ENCODE assay signal across 9 cellular contexts in genomic region chr14:22314183-22314820, GRCh38.
DNase-seq lines count a peak whose midpoint lies in the region; ATAC-seq and TF ChIP-seq lines count a peak whose summit lies in the region.
"Had no signal": no experiment of that assay in that cellular context is flagged by ENCODE, and none has a peak within 500 bp of the region (broad histone marks: within the 10 kb centered on the region; RNA-seq: fewer than 3 reads in every experiment).

No MANE protein-coding gene starts in this region.

- no peaks in the 10 kb centered on the region for H3K27me3 ChIP-seq in H9 (ENCODE audit: insufficient read depth, low read length)

- no peaks in the 10 kb centered on the region for H3K79me1 ChIP-seq in H9 (ENCODE audit: insufficient read depth, low read depth, low read length, poor library complexity, severe bottlenecking)

- no peak overlapping the region for H3K14ac ChIP-seq in H9 (ENCODE audit: insufficient read depth, low read length)

- intact Hi-C loops in activated CD4-positive, alpha-beta memory T cell treated with anti-CD3 and anti-CD28 coated beads for 36 hours (cut with micrococcal nuclease), result loop anchor here (10.0 kb wide), 1 partner anchor 180 kb away; no protein-coding TSS in a partner anchor
- intact Hi-C loops in Right ventricle myocardium superior (cut with DNase I), result no loop called here

- no peak overlapping the region for H2BK12ac ChIP-seq in H9 (ENCODE audit: insufficient read length, low read depth, low read length)

- no peaks in the 10 kb centered on the region for H3K27me3 Mint-ChIP-seq in activated CD4-positive, alpha-beta T cell treated with anti-CD3 and anti-CD28 coated beads, Interleukin-2, amount 10 ng/mL, durations not matched to agents 7 days and 5 days
- no peaks in the 10 kb centered on the region for H3K27me3 Mint-ChIP-seq in H9 (ENCODE audit: low read depth)
- H3K27me3 Mint-ChIP-seq in activated CD4-positive, alpha-beta memory T cell treated with anti-CD3 and anti-CD28 coated beads for 36 hours, result no peaks in the 10 kb centered on the region

- ATAC-seq in Right ventricle myocardium superior (ENCODE audit: poor library complexity), result peak; percentile 81

- DNase-seq in activated CD4-positive, alpha-beta T cell treated with anti-CD3 and anti-CD28 coated beads, Interleukin-2, amount 10 ng/mL, durations not matched to agents 7 days and 5 days, result peak; percentile 11
- DNase-seq in activated CD4-positive, alpha-beta T cell treated with anti-CD3 and anti-CD28 coated beads, Interleukin-2, amount 50 U/mL, for 48 hours, result no peak
- DNase-seq in H9 (peak; percentile 36), NCI-H1105 treated with DMSO at 0.1 percent for 48 hours (lab: John Stamatoyannopoulos, UW) (peak; percentile 35), Right ventricle myocardium superior (no peak), renal cortical epithelial cell (ENCODE audit: low read depth) (peak; percentile 61)
- DNase-seq in activated CD4-positive, alpha-beta memory T cell treated with anti-CD3 and anti-CD28 coated beads for 36 hours, result no peak
- DNase-seq in stimulated activated CD4-positive, alpha-beta T cell treated with anti-CD3 and anti-CD28 coated beads, Interleukin-4, amount 100 ng/mL, for 1 hour, result no peak

- H3K27ac ChIP-seq in H9 (ENCODE audit: insufficient read length, low read depth, low read length), result no peak overlapping the region
- H3K27ac ChIP-seq: epithelial cell of prostate had no signal

- no peaks in the 10 kb centered on the region for H3K9me3 ChIP-seq in H9 (ENCODE audit: control insufficient read depth, low read depth, low read length)

- H3K18ac ChIP-seq in H9 (ENCODE audit: insufficient read length, low read depth, low read length), result no peak overlapping the region

- no peak overlapping the region for H3K23ac ChIP-seq in H9 (ENCODE audit: insufficient read length, low read depth, low read length)

- no peak overlapping the region for H3K56ac ChIP-seq in H9 (ENCODE audit: insufficient read length, low read depth, low read length)

- H3K4me2 ChIP-seq in H9 (ENCODE audit: insufficient read depth, insufficient read length, low read length), result no peak overlapping the region

- no peak overlapping the region for H3T11ph ChIP-seq in H9 (ENCODE audit: low read length)

- peak overlapping the region; percentile 78 for H3K27ac Mint-ChIP-seq in activated CD4-positive, alpha-beta T cell treated with anti-CD3 and anti-CD28 coated beads, Interleukin-2, amount 10 ng/mL, durations not matched to agents 7 days and 5 days
- no peak overlapping the region for H3K27ac Mint-ChIP-seq in H9
- peak overlapping the region; percentile 77 for H3K27ac Mint-ChIP-seq in activated CD4-positive, alpha-beta memory T cell treated with anti-CD3 and anti-CD28 coated beads for 36 hours

- H4K91ac ChIP-seq in H9 (ENCODE audit: insufficient read length, low read depth, low read length), result no peak overlapping the region

- no peaks in the 10 kb centered on the region for H4K20me1 ChIP-seq in H9 (ENCODE audit: control insufficient read depth, insufficient read depth, insufficient read length)

- no peak overlapping the region for H2AK5ac ChIP-seq in H9 (ENCODE audit: insufficient read length, low read length)

- H4K5ac ChIP-seq in H9 (ENCODE audit: insufficient read length, low read depth, low read length), result no peak overlapping the region

- H3K79me2 ChIP-seq in H9 (ENCODE audit: insufficient read depth, low read length), result no peaks in the 10 kb centered on the region

- no peaks in the 10 kb centered on the region for H3K36me3 Mint-ChIP-seq in activated CD4-positive, alpha-beta T cell treated with anti-CD3 and anti-CD28 coated beads, Interleukin-2, amount 10 ng/mL, durations not matched to agents 7 days and 5 days (ENCODE audit: low read depth)
- no peaks in the 10 kb centered on the region for H3K36me3 Mint-ChIP-seq in H9 (ENCODE audit: insufficient read depth in 1 of 3, low read depth in 3 of 3)
- no peaks in the 10 kb centered on the region for H3K36me3 Mint-ChIP-seq in activated CD4-positive, alpha-beta memory T cell treated with anti-CD3 and anti-CD28 coated beads for 36 hours

- H2BK120ac ChIP-seq in H9 (ENCODE audit: low read depth, low read length, poor library complexity, severe bottlenecking), result no peak overlapping the region

- H2AFZ ChIP-seq in H9 (ENCODE audit: low read length), result no peak overlapping the region

- H3K4me1 Mint-ChIP-seq in activated CD4-positive, alpha-beta T cell treated with anti-CD3 and anti-CD28 coated beads, Interleukin-2, amount 10 ng/mL, durations not matched to agents 7 days and 5 days, result peaks cover 3% of the 10 kb centered on the region
- H3K4me1 Mint-ChIP-seq in H9, result no peaks in the 10 kb centered on the region
- no peaks in the 10 kb centered on the region for H3K4me1 Mint-ChIP-seq in activated CD4-positive, alpha-beta memory T cell treated with anti-CD3 and anti-CD28 coated beads for 36 hours (ENCODE audit: low read depth)

- peak overlapping the region; percentile 53 for H3K4me3 Mint-ChIP-seq in activated CD4-positive, alpha-beta T cell treated with anti-CD3 and anti-CD28 coated beads, Interleukin-2, amount 10 ng/mL, durations not matched to agents 7 days and 5 days
- H3K4me3 Mint-ChIP-seq in H9, result no peak overlapping the region
- H3K4me3 Mint-ChIP-seq in activated CD4-positive, alpha-beta memory T cell treated with anti-CD3 and anti-CD28 coated beads for 36 hours, result peak overlapping the region; percentile 29

- no peak overlapping the region for H3K9ac ChIP-seq in H9 (ENCODE audit: extremely low read depth, insufficient read length, low read length)

- no peak overlapping the region for H3K4ac ChIP-seq in H9 (ENCODE audit: low read depth, low read length)

- H3K23me2 ChIP-seq in H9 (ENCODE audit: insufficient read length, low read depth, low read length, poor library complexity, severe bottlenecking), result no peaks in the 10 kb centered on the region

- POLR2A ChIA-PET in activated CD4-positive, alpha-beta T cell treated with anti-CD3 and anti-CD28 coated beads, Interleukin-2, amount 10 ng/mL, durations not matched to agents 7 days and 5 days (lab: Charles Lee), result no interaction called here
- POLR2A ChIA-PET in activated CD4-positive, alpha-beta memory T cell treated with anti-CD3 and anti-CD28 coated beads for 36 hours (lab: Charles Lee), result no interaction called here

- TF ChIP-seq CTCF in H9 (conservative IDR thresholded peaks at IDR 0.05), result peak; percentile 84

- H2BK20ac ChIP-seq in H9 (ENCODE audit: low read depth, low read length, poor library complexity, severe bottlenecking), result no peak overlapping the region

- H3K4me1 ChIP-seq in H9 (ENCODE audit: insufficient read depth, low read length), result no peaks in the 10 kb centered on the region

- no peak overlapping the region for H2BK15ac ChIP-seq in H9 (ENCODE audit: low read depth, low read length)

- no CpG with 5 or more reads among the region's 6 CpGs for WGBS in H9 (ENCODE audit: extremely low coverage, insufficient read length, low lambda C conversion rate)

- CTCF ChIA-PET in activated CD4-positive, alpha-beta T cell treated with anti-CD3 and anti-CD28 coated beads, Interleukin-2, amount 10 ng/mL, durations not matched to agents 7 days and 5 days (lab: Charles Lee), result no interaction called here
- CTCF ChIA-PET in activated CD4-positive, alpha-beta memory T cell treated with anti-CD3 and anti-CD28 coated beads for 36 hours (lab: Charles Lee), result no interaction called here

- H4K8ac ChIP-seq in H9 (replicated peaks; ENCODE audit: insufficient read length, low read depth, low read length), result no peak overlapping the region

- H3K9me3 Mint-ChIP-seq in activated CD4-positive, alpha-beta T cell treated with anti-CD3 and anti-CD28 coated beads, Interleukin-2, amount 10 ng/mL, durations not matched to agents 7 days and 5 days, result no peaks in the 10 kb centered on the region
- H3K9me3 Mint-ChIP-seq in H9, result no peaks in the 10 kb centered on the region
- no peaks in the 10 kb centered on the region for H3K9me3 Mint-ChIP-seq in activated CD4-positive, alpha-beta memory T cell treated with anti-CD3 and anti-CD28 coated beads for 36 hours

- H2BK5ac ChIP-seq in H9 (ENCODE audit: insufficient read length, low read length), result no peak overlapping the region

Comparison
In these comparisons a context has a peak if more than half of its experiments do, and no peak if none do; other contexts are left out.
1. DNase-seq: peak in activated CD4-positive, alpha-beta T cell treated with anti-CD3 and anti-CD28 coated beads, Interleukin-2, amount 10 ng/mL, durations not matched to agents 7 days and 5 days (single experiment), H9 (single experiment), NCI-H1105 treated with DMSO at 0.1 percent for 48 hours (single experiment) and renal cortical epithelial cell (single experiment); none in activated CD4-positive, alpha-beta T cell treated with anti-CD3 and anti-CD28 coated beads, Interleukin-2, amount 50 U/mL, for 48 hours (0 of 2), activated CD4-positive, alpha-beta memory T cell treated with anti-CD3 and anti-CD28 coated beads for 36 hours (single experiment), Right ventricle myocardium superior (single experiment) and stimulated activated CD4-positive, alpha-beta T cell treated with anti-CD3 and anti-CD28 coated beads, Interleukin-4, amount 100 ng/mL, for 1 hour (single experiment).
2. H3K27ac Mint-ChIP-seq: peak in activated CD4-positive, alpha-beta T cell treated with anti-CD3 and anti-CD28 coated beads, Interleukin-2, amount 10 ng/mL, durations not matched to agents 7 days and 5 days (single experiment) and activated CD4-positive, alpha-beta memory T cell treated with anti-CD3 and anti-CD28 coated beads for 36 hours (single experiment); none in H9 (0 of 3).
3. H3K4me3 Mint-ChIP-seq: peak in activated CD4-positive, alpha-beta T cell treated with anti-CD3 and anti-CD28 coated beads, Interleukin-2, amount 10 ng/mL, durations not matched to agents 7 days and 5 days (single experiment) and activated CD4-positive, alpha-beta memory T cell treated with anti-CD3 and anti-CD28 coated beads for 36 hours (single experiment); none in H9 (0 of 2).